In genomic region chr3:28989646-28990089, GRCh38 we compare ENCODE assay signal across 12 cellular contexts.
DNase-seq lines count a peak whose midpoint lies in the region; ATAC-seq, FAIRE-seq and TF ChIP-seq lines count a peak whose summit lies in the region.
"Had no signal": no experiment of that assay in that cellular context is flagged by ENCODE, and none has a peak within 500 bp of the region (broad histone marks: within the 10 kb centered on the region; RNA-seq: fewer than 3 reads in every experiment).

No MANE protein-coding gene starts in this region.

- H2AFZ ChIP-seq in MM.1S (ENCODE audit: low read length): no peak overlapping the region; the same call in 1 of the 2 replicates
- peak overlapping the region; percentile 69 for H2AFZ ChIP-seq in osteoblast (ENCODE audit: low read length)

- H3K4me1 Mint-ChIP-seq in activated CD4-positive, alpha-beta T cell treated with anti-CD3 and anti-CD28 coated beads for 36 hours: peaks cover 11% of the 10 kb centered on the region
- peaks cover 5% of the 10 kb centered on the region for H3K4me1 Mint-ChIP-seq in nephron progenitor cell
- H3K4me1 Mint-ChIP-seq: H9 had no signal

- no peaks in the 10 kb centered on the region for H3K27me3 ChIP-seq in MM.1S (replicated peaks; ENCODE audit: insufficient read depth, low read length)
- H3K27me3 ChIP-seq in osteoblast (ENCODE audit: insufficient read depth, low read length): no peaks in the 10 kb centered on the region
- H3K27me3 ChIP-seq: gastroesophageal sphincter had no signal

- POLR2A ChIA-PET in activated CD4-positive, alpha-beta T cell treated with anti-CD3 and anti-CD28 coated beads for 36 hours (lab: Charles Lee): no interaction called here

- intact Hi-C loops in activated CD4-positive, alpha-beta T cell treated with anti-CD3 and anti-CD28 coated beads for 36 hours (cut with DNase I, micrococcal nuclease): no loop called here

- CTCF ChIA-PET in activated CD4-positive, alpha-beta T cell treated with anti-CD3 and anti-CD28 coated beads for 36 hours (lab: Charles Lee): interaction anchor here (0.7 kb wide), 1 partner anchor 93 kb away, joined by 3 read pairs; no protein-coding TSS in a partner anchor

- no peak overlapping the region; the same call in 1 of the 2 replicates for H3K9ac ChIP-seq in MM.1S (ENCODE audit: low read length)

- no peaks in the 10 kb centered on the region for H3K9me3 Mint-ChIP-seq in activated CD4-positive, alpha-beta T cell treated with anti-CD3 and anti-CD28 coated beads for 36 hours (ENCODE audit: low read depth)
- H3K9me3 Mint-ChIP-seq in nephron progenitor cell: peaks cover 11% of the 10 kb centered on the region
- H3K9me3 Mint-ChIP-seq: H9 had no signal

- H3F3A ChIP-seq in MM.1S (ENCODE audit: insufficient read depth, low read length): peaks cover 7% of the 10 kb centered on the region

- H3K27ac Mint-ChIP-seq in activated CD4-positive, alpha-beta T cell treated with anti-CD3 and anti-CD28 coated beads for 36 hours: no peak overlapping the region
- no peak overlapping the region for H3K27ac Mint-ChIP-seq in nephron progenitor cell

- H3K4me1 ChIP-seq in MM.1S (ENCODE audit: low read length) (peaks cover 15% of the 10 kb centered on the region), osteoblast (ENCODE audit: insufficient read depth, low read length) (no peaks in the 10 kb centered on the region)
- H3K4me1 ChIP-seq: gastroesophageal sphincter had no signal

- H3K27me3 Mint-ChIP-seq in activated CD4-positive, alpha-beta T cell treated with anti-CD3 and anti-CD28 coated beads for 36 hours: no peaks in the 10 kb centered on the region
- no peaks in the 10 kb centered on the region for H3K27me3 Mint-ChIP-seq in nephron progenitor cell (ENCODE audit: low read depth, poor library complexity)

- H3K4me3 ChIP-seq in MM.1S (ENCODE audit: low read length) (no peak overlapping the region), osteoblast (ENCODE audit: insufficient read depth, low read length) (no peak overlapping the region)
- H3K4me3 ChIP-seq: gastroesophageal sphincter had no signal

- DNase-seq in activated CD4-positive, alpha-beta T cell treated with anti-CD3 and anti-CD28 coated beads for 36 hours: peak; percentile 13
- no peak for DNase-seq in activated CD4-positive, alpha-beta T cell treated with anti-CD3 and anti-CD28 coated beads, Interleukin-2, amount 50 U/mL, for 1 hour
- DNase-seq in MM.1S: peak; percentile 23
- no peak for DNase-seq in osteoblast (ENCODE audit: insufficient read length, low spot score, missing footprints)
- DNase-seq in urothelium cell line (ENCODE audit: low spot score): no peak
- DNase-seq in nephron progenitor cell: no peak
- DNase-seq in activated naive CD4-positive, alpha-beta T cell treated with anti-CD3 and anti-CD28 coated beads, Interleukin-2, amount 50 U/mL, for 16 hours: no peak
- DNase-seq: H9, NCI-H69 had no signal

- no peak overlapping the region for H3K4me3 Mint-ChIP-seq in activated CD4-positive, alpha-beta T cell treated with anti-CD3 and anti-CD28 coated beads for 36 hours
- no peak overlapping the region for H3K4me3 Mint-ChIP-seq in nephron progenitor cell
- H3K4me3 Mint-ChIP-seq: H9 had no signal

- FAIRE-seq in urothelium cell line (lab: Jason Lieb, UNC): no peak
- FAIRE-seq: A204.1 had no signal

- H3K36me3 ChIP-seq in MM.1S (replicated peaks; ENCODE audit: insufficient read depth, low read length): no peaks in the 10 kb centered on the region
- H3K36me3 ChIP-seq in osteoblast (ENCODE audit: insufficient read depth, low read length): no peaks in the 10 kb centered on the region
- H3K36me3 ChIP-seq: gastroesophageal sphincter had no signal

- H3K9me3 ChIP-seq in MM.1S (replicated peaks; ENCODE audit: insufficient read depth, low read length) (no peaks in the 10 kb centered on the region), osteoblast (ENCODE audit: low read depth, low read length) (no peaks in the 10 kb centered on the region)

- ATAC-seq in activated CD4-positive, alpha-beta T cell treated with anti-CD3 and anti-CD28 coated beads for 36 hours: peak; percentile 88
- ATAC-seq in HG02642 (IDR thresholded peaks at IDR 0.05; ENCODE audit: poor library complexity, unreplicated experiment): peak; percentile 83
- ATAC-seq: gastroesophageal sphincter had no signal

- no peaks in the 10 kb centered on the region for H3K9me2 ChIP-seq in MM.1S (replicated peaks; ENCODE audit: insufficient read depth, low read length)

- TF ChIP-seq CTCF in MM.1S (IDR thresholded peaks at IDR 0.05; ENCODE audit: low read length): no peak
- no peak for TF ChIP-seq CTCF in osteoblast (IDR thresholded peaks at IDR 0.05; ENCODE audit: extremely low read depth, low read depth, low read length)
- no peak for TF ChIP-seq CTCF in nephron progenitor cell (IDR thresholded peaks at IDR 0.05)

- H4K20me1 ChIP-seq in MM.1S (ENCODE audit: insufficient read depth, low read length) (no peaks in the 10 kb centered on the region), osteoblast (ENCODE audit: insufficient read depth, low read length) (no peaks in the 10 kb centered on the region)

- peak overlapping the region; percentile 50 for H3K4me2 ChIP-seq in MM.1S (ENCODE audit: low read depth, low read length)
- no peak overlapping the region for H3K4me2 ChIP-seq in osteoblast (ENCODE audit: insufficient read depth, low read length)

- H3K79me2 ChIP-seq in MM.1S (ENCODE audit: low read length): no peaks in the 10 kb centered on the region
- H3K79me2 ChIP-seq in osteoblast (ENCODE audit: insufficient read depth, low read length): no peaks in the 10 kb centered on the region

- H3K27ac ChIP-seq in MM.1S (ENCODE audit: low read length): peak overlapping the region; percentile 60; the same call in 1 of the 2 replicates
- H3K27ac ChIP-seq in osteoblast (ENCODE audit: low read depth, low read length): no peak overlapping the region
- H3K27ac ChIP-seq: gastroesophageal sphincter had no signal

- no peaks in the 10 kb centered on the region for H3K36me3 Mint-ChIP-seq in activated CD4-positive, alpha-beta T cell treated with anti-CD3 and anti-CD28 coated beads for 36 hours (ENCODE audit: low read depth)
- no peaks in the 10 kb centered on the region for H3K36me3 Mint-ChIP-seq in nephron progenitor cell (ENCODE audit: low read depth)

Comparison
In these comparisons a context has a peak if more than half of its experiments do, and no peak if none do; other contexts are left out.
1. DNase-seq: peak in activated CD4-positive, alpha-beta T cell treated with anti-CD3 and anti-CD28 coated beads for 36 hours (single experiment) and MM.1S (single experiment); none in activated CD4-positive, alpha-beta T cell treated with anti-CD3 and anti-CD28 coated beads, Interleukin-2, amount 50 U/mL, for 1 hour (single experiment), osteoblast (single experiment), urothelium cell line (single experiment), nephron progenitor cell (single experiment) and activated naive CD4-positive, alpha-beta T cell treated with anti-CD3 and anti-CD28 coated beads, Interleukin-2, amount 50 U/mL, for 16 hours (single experiment).